14 cellular contexts compared by ENCODE assay signal in genomic region chr20:63454729-63455567, GRCh38. TPM values are rescaled to one million over a fixed set of nuclear protein-coding genes. Genes with fewer than 3 reads are reported as not detected.
DNase-seq lines count a peak whose midpoint lies in the region; ATAC-seq and TF ChIP-seq lines count a peak whose summit lies in the region.
"Had no signal": no experiment of that assay in that cellular context is flagged by ENCODE, and none has a peak within 500 bp of the region (broad histone marks: within the 10 kb centered on the region; RNA-seq: fewer than 3 reads in every experiment).

No MANE protein-coding gene starts in this region.

- ATAC-seq in WTC11: no peak
- no peak for ATAC-seq in stimulated activated naive CD8-positive, alpha-beta T cell treated with anti-CD3 and anti-CD28 coated beads, Interleukin-15, amount 100 ng/mL, for 72 hours
- ATAC-seq: gastrocnemius medialis had no signal

- H3K9ac ChIP-seq in H9 (ENCODE audit: extremely low read depth, insufficient read length, low read length): no peak overlapping the region
- no peak overlapping the region for H3K9ac ChIP-seq in neural progenitor cell

- H3K56ac ChIP-seq in H9 (ENCODE audit: insufficient read length, low read depth, low read length): no peak overlapping the region

- CTCF ChIA-PET in WTC11 (lab: Charles Lee): interaction anchor here (0.8 kb wide), 1 partner anchor 78 kb away, joined by 3 read pairs; no protein-coding TSS in a partner anchor

- H4K91ac ChIP-seq in H9 (ENCODE audit: insufficient read length, low read depth, low read length): no peak overlapping the region

- H3K4me2 ChIP-seq in H9 (ENCODE audit: insufficient read depth, insufficient read length, low read length) (no peak overlapping the region), neural progenitor cell (peak overlapping the region; percentile 53)

- no peak overlapping the region for H3K4me3 ChIP-seq in neural progenitor cell
- H3K4me3 ChIP-seq: gastrocnemius medialis had no signal

- H3K4me3 Mint-ChIP-seq in H9 (peak overlapping the region in 1 of 2 experiments; percentile 57; a peak in 1 of 5 replicates), WTC11 (no peak overlapping the region), neural progenitor cell (peak overlapping the region; percentile 79)
- no peak overlapping the region for H3K4me3 Mint-ChIP-seq in stimulated activated naive CD8-positive, alpha-beta T cell treated with anti-CD3 and anti-CD28 coated beads, Interleukin-15, amount 100 ng/mL, for 72 hours
- H3K4me3 Mint-ChIP-seq: activated T-helper 1 cell treated with anti-CD3 and anti-CD28 coated beads, Interleukin-12 subunit alpha, Interleukin-12 subunit beta, Interleukin-2, Interleukin-4 antibody, amounts not matched to agents 30 ng/mL and 10 ng/mL and 1 ng/mL, durations not matched to agents 14 hours and 24 hours and 36 hours had no signal

- H3K4ac ChIP-seq in H9 (ENCODE audit: low read depth, low read length): no peak overlapping the region

- no peaks in the 10 kb centered on the region for H3K9me3 Mint-ChIP-seq in H9
- no peaks in the 10 kb centered on the region for H3K9me3 Mint-ChIP-seq in WTC11
- no peaks in the 10 kb centered on the region for H3K9me3 Mint-ChIP-seq in neural progenitor cell
- no peaks in the 10 kb centered on the region for H3K9me3 Mint-ChIP-seq in stimulated activated naive CD8-positive, alpha-beta T cell treated with anti-CD3 and anti-CD28 coated beads, Interleukin-15, amount 100 ng/mL, for 72 hours
- H3K9me3 Mint-ChIP-seq: activated T-helper 1 cell treated with anti-CD3 and anti-CD28 coated beads, Interleukin-12 subunit alpha, Interleukin-12 subunit beta, Interleukin-2, Interleukin-4 antibody, amounts not matched to agents 30 ng/mL and 10 ng/mL and 1 ng/mL, durations not matched to agents 14 hours and 24 hours and 36 hours; CD4-positive, alpha-beta memory T cell had no signal

- no peak overlapping the region for H4K5ac ChIP-seq in H9 (ENCODE audit: insufficient read length, low read depth, low read length)

- H2AFZ ChIP-seq in H9 (ENCODE audit: low read length) (no peak overlapping the region), neural progenitor cell (replicated peaks) (no peak overlapping the region)

- H3K27me3 ChIP-seq in H9 (ENCODE audit: insufficient read depth, low read length): no peaks in the 10 kb centered on the region
- H3K27me3 ChIP-seq in neural progenitor cell: no peaks in the 10 kb centered on the region

- H2AK5ac ChIP-seq in H9 (ENCODE audit: insufficient read length, low read length): no peak overlapping the region

- peaks cover 0 to 15% (median 1%) of the 10 kb centered on the region in 3 experiments; a peak in 3 of 7 replicates for H3K36me3 Mint-ChIP-seq in H9 (ENCODE audit: insufficient read depth in 1 of 3, low read depth in 3 of 3)
- peaks cover 3% of the 10 kb centered on the region; the same call in 1 of the 2 replicates for H3K36me3 Mint-ChIP-seq in WTC11
- H3K36me3 Mint-ChIP-seq in neural progenitor cell: peaks cover 1% of the 10 kb centered on the region
- H3K36me3 Mint-ChIP-seq: CD4-positive, alpha-beta memory T cell had no signal

- no peak overlapping the region for H3K18ac ChIP-seq in H9 (ENCODE audit: insufficient read length, low read depth, low read length)

- H3K4me1 ChIP-seq in H9 (ENCODE audit: insufficient read depth, low read length) (no peaks in the 10 kb centered on the region; the same call in 1 of the 2 replicates), neural progenitor cell (peaks cover 26% of the 10 kb centered on the region)
- H3K4me1 ChIP-seq: gastrocnemius medialis had no signal

- no CpG with 5 or more reads among the region's 35 CpGs for WGBS in H9 (ENCODE audit: extremely low coverage, insufficient read length, low lambda C conversion rate)

- H3K23me2 ChIP-seq in H9 (ENCODE audit: insufficient read length, low read depth, low read length, poor library complexity, severe bottlenecking): no peaks in the 10 kb centered on the region

- H3T11ph ChIP-seq in H9 (ENCODE audit: low read length): no peak overlapping the region

- DNase-seq in H9 (no peak), NCI-H1694 (lab: John Stamatoyannopoulos, UW) (peak; percentile 10), WTC11 (ENCODE audit: low spot score) (no peak), neural progenitor cell (ENCODE audit: low spot score) (no peak), NCI-H128 (lab: John Stamatoyannopoulos, UW; ENCODE audit: unreplicated experiment) (no peak)
- no peak for DNase-seq in stimulated activated naive CD4-positive, alpha-beta T cell treated with Interleukin-2 at 50 U/mL for 16 hours (lab: John Stamatoyannopoulos, UW)
- DNase-seq in stimulated activated naive CD8-positive, alpha-beta T cell treated with anti-CD3 and anti-CD28 coated beads, Interleukin-15, amount 100 ng/mL, for 72 hours: no peak
- DNase-seq: activated CD4-positive, alpha-beta T cell treated with anti-CD3 and anti-CD28 coated beads for 48 hours; CD4-positive, alpha-beta memory T cell; gastrocnemius medialis; kidney had no signal

- H3K36me3 ChIP-seq in neural progenitor cell: no peaks in the 10 kb centered on the region
- H3K36me3 ChIP-seq: gastrocnemius medialis had no signal

- H3K27ac Mint-ChIP-seq in H9 (no peak overlapping the region; a peak in 1 of 7 replicates), WTC11 (peak overlapping the region; percentile 38), neural progenitor cell (peak overlapping the region; percentile 90)
- no peak overlapping the region for H3K27ac Mint-ChIP-seq in stimulated activated naive CD8-positive, alpha-beta T cell treated with anti-CD3 and anti-CD28 coated beads, Interleukin-15, amount 100 ng/mL, for 72 hours
- H3K27ac Mint-ChIP-seq: activated T-helper 1 cell treated with anti-CD3 and anti-CD28 coated beads, Interleukin-12 subunit alpha, Interleukin-12 subunit beta, Interleukin-2, Interleukin-4 antibody, amounts not matched to agents 30 ng/mL and 10 ng/mL and 1 ng/mL, durations not matched to agents 14 hours and 24 hours and 36 hours; CD4-positive, alpha-beta memory T cell had no signal

- TF ChIP-seq CTCF in H9 (conservative IDR thresholded peaks at IDR 0.05) (no peak), WTC11 (IDR thresholded peaks at IDR 0.05) (no peak), neural progenitor cell (IDR thresholded peaks at IDR 0.05) (no peak)

- H3K27me3 Mint-ChIP-seq in H9 (ENCODE audit: low read depth): no peaks in the 10 kb centered on the region
- H3K27me3 Mint-ChIP-seq in WTC11 (ENCODE audit: low read depth): no peaks in the 10 kb centered on the region
- peaks cover 2% of the 10 kb centered on the region for H3K27me3 Mint-ChIP-seq in neural progenitor cell (ENCODE audit: insufficient read depth, low read depth)
- H3K27me3 Mint-ChIP-seq in stimulated activated naive CD8-positive, alpha-beta T cell treated with anti-CD3 and anti-CD28 coated beads, Interleukin-15, amount 100 ng/mL, for 72 hours: peaks cover 64% of the 10 kb centered on the region

- no peaks in the 10 kb centered on the region for H3K9me3 ChIP-seq in H9 (ENCODE audit: control insufficient read depth, low read depth, low read length)
- H3K9me3 ChIP-seq in neural progenitor cell (ENCODE audit: low read depth): no peaks in the 10 kb centered on the region
- H3K9me3 ChIP-seq: gastrocnemius medialis had no signal

- no peak overlapping the region for H2BK20ac ChIP-seq in H9 (ENCODE audit: low read depth, low read length, poor library complexity, severe bottlenecking)

- H2BK120ac ChIP-seq in H9 (ENCODE audit: low read depth, low read length, poor library complexity, severe bottlenecking): no peak overlapping the region

- no peak overlapping the region for H4K8ac ChIP-seq in H9 (replicated peaks; ENCODE audit: insufficient read length, low read depth, low read length)

- H3K23ac ChIP-seq in H9 (ENCODE audit: insufficient read length, low read depth, low read length): no peak overlapping the region

- H3K27ac ChIP-seq in H9 (ENCODE audit: insufficient read length, low read depth, low read length): no peak overlapping the region
- no peak overlapping the region for H3K27ac ChIP-seq in neural progenitor cell
- H3K27ac ChIP-seq: gastrocnemius medialis had no signal

- H3K79me2 ChIP-seq in H9 (ENCODE audit: insufficient read depth, low read length): no peaks in the 10 kb centered on the region; the same call in 1 of the 2 replicates
- H3K79me2 ChIP-seq in neural progenitor cell (ENCODE audit: low read depth): peaks cover 57% of the 10 kb centered on the region

- peaks cover 19 to 39% of the 10 kb centered on the region in 2 experiments for H3K4me1 Mint-ChIP-seq in H9
- peaks cover 32% of the 10 kb centered on the region for H3K4me1 Mint-ChIP-seq in WTC11
- H3K4me1 Mint-ChIP-seq in neural progenitor cell: peaks cover 42% of the 10 kb centered on the region
- peaks cover 25% of the 10 kb centered on the region for H3K4me1 Mint-ChIP-seq in stimulated activated naive CD8-positive, alpha-beta T cell treated with anti-CD3 and anti-CD28 coated beads, Interleukin-15, amount 100 ng/mL, for 72 hours

- H2BK15ac ChIP-seq in H9 (ENCODE audit: low read depth, low read length): no peak overlapping the region

- no peak overlapping the region for H2BK5ac ChIP-seq in H9 (ENCODE audit: insufficient read length, low read length)

- POLR2A ChIA-PET in WTC11 (lab: Charles Lee): interaction anchor here (0.7 kb wide), 1 partner anchor 77 kb away, joined by 3 read pairs; no protein-coding TSS in a partner anchor

- H3K14ac ChIP-seq in H9 (ENCODE audit: insufficient read depth, low read length): peak overlapping the region; percentile 50; the same call in 1 of the 2 replicates

- H4K20me1 ChIP-seq in H9 (ENCODE audit: control insufficient read depth, insufficient read depth, insufficient read length) (no peaks in the 10 kb centered on the region), neural progenitor cell (ENCODE audit: low read depth) (peaks cover 93% of the 10 kb centered on the region)

- peaks cover 3% of the 10 kb centered on the region for H3K79me1 ChIP-seq in H9 (ENCODE audit: insufficient read depth, low read depth, low read length, poor library complexity, severe bottlenecking)

- H3F3A ChIP-seq in neural progenitor cell (ENCODE audit: low read depth): no peaks in the 10 kb centered on the region

- H2BK12ac ChIP-seq in H9 (ENCODE audit: insufficient read length, low read depth, low read length): no peak overlapping the region

RNA-seq across cellular contexts. Expression of gene KCNQ2, which starts 17.5 kb away (rescaled TPM):
- total RNA-seq in H9 (2021): 69.2 and 71.5 TPM in 2 replicates
- total RNA-seq in WTC11 (2021): 99.8 to 112 TPM (median 108 TPM) in 3 replicates
- 39.5 and 106 TPM in 2 replicates for total RNA-seq in neural progenitor cell (ENCODE audit: low replicate concordance)
- total RNA-seq: activated T-helper 1 cell treated with anti-CD3 and anti-CD28 coated beads, Interleukin-12 subunit alpha, Interleukin-12 subunit beta, Interleukin-2, Interleukin-4 antibody, amounts not matched to agents 30 ng/mL and 10 ng/mL and 1 ng/mL, durations not matched to agents 14 hours and 24 hours and 36 hours; CD4-positive, alpha-beta memory T cell; gastrocnemius medialis; myocyte; sciatic nerve had no signal

RNA-seq across cellular contexts. Expression of gene EEF1A2, which starts 43.9 kb away (rescaled TPM):
- total RNA-seq in H9 (2021) (25.8 and 27.4 TPM in 2 replicates), WTC11 (2021) (26.0 to 35.7 TPM (median 34.9 TPM) in 3 replicates), neural progenitor cell (ENCODE audit: low replicate concordance) (0.54 and 1.5 TPM in 2 replicates)

Comparison
In these comparisons a context has a peak if more than half of its experiments do, and no peak if none do; other contexts are left out.
1. H3K27ac Mint-ChIP-seq: peak in WTC11 (single experiment) and neural progenitor cell (single experiment); none in H9 (0 of 3) and stimulated activated naive CD8-positive, alpha-beta T cell treated with anti-CD3 and anti-CD28 coated beads, Interleukin-15, amount 100 ng/mL, for 72 hours (0 of 2).
2. RNA of gene EEF1A2, which starts 43.9 kb away (total RNA-seq): 25.8 to 27.4 TPM in H9 and 26.0 to 35.7 TPM in WTC11; 0.54 to 1.5 TPM in neural progenitor cell; every median in the first group is over 10 times any median in the second.